Comparison of ENCODE assay signal across 17 cellular contexts in the genomic region with DNA sequence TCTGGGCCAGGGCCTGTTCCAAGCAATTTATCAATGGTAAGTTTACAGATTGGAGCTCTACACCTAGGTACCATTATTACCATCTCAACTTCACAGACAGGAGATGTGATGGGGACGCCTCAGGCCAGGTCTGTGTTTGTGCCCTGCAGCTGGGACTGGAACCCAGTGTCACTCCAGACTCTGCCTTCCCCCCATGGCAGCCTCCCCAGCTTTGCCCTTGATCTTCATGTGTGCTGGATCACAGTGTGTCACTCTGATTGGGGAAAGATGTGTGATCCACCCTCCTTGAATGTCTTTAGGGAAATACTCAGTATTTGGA. TPM values are rescaled to one million over a fixed set of nuclear protein-coding genes. Genes with fewer than 3 reads are reported as not detected.
DNase-seq lines count a peak whose midpoint lies in the region; ATAC-seq, FAIRE-seq and TF ChIP-seq lines count a peak whose summit lies in the region.
"Had no signal": no experiment of that assay in that cellular context is flagged by ENCODE, and none has a peak within 500 bp of the region (broad histone marks: within the 10 kb centered on the region; RNA-seq: fewer than 3 reads in every experiment).

No MANE protein-coding gene starts in this region.

- H3K27me3 ChIP-seq in gastroesophageal sphincter (no peaks in the 10 kb centered on the region), spleen (replicated peaks in 1 of 7) (no peaks in the 10 kb centered on the region)

- H3K36me3 ChIP-seq in gastroesophageal sphincter (no peaks in the 10 kb centered on the region), spleen (peaks cover 0 to 8% (median 0%) of the 10 kb centered on the region in 6 donors)

- TF ChIP-seq EP300 in gastroesophageal sphincter (IDR thresholded peaks at IDR 0.05), result no peak

- WGBS in gastroesophageal sphincter (ENCODE audit: low coverage in 1 of 2), 2 donors, result no CpG with 5 or more reads among the region's 1 CpG
- WGBS in spleen, 5 donors, result 80 to 100% (median 88%) methylated on average over 1 of the region's 1 CpG

- intact Hi-C loops in spleen (cut with DNase I; ENCODE audit: low total_unique reads), result no loop called here

- no peaks in the 10 kb centered on the region for H3K27me3 Mint-ChIP-seq in mesothelial cell of epicardium (ENCODE audit: low read depth)

- ATAC-seq in HG03139 (IDR thresholded peaks at IDR 0.05; ENCODE audit: unreplicated experiment) (peak; percentile 2), gastroesophageal sphincter (no peak), GM18867 (IDR thresholded peaks at IDR 0.05; ENCODE audit: unreplicated experiment) (no peak)
- ATAC-seq: SK-N-SH treated with all-trans-retinoic acid at 6 μM for 48 hours; stimulated activated naive CD8-positive, alpha-beta T cell treated with anti-CD3 and anti-CD28 coated beads, Interleukin-15, Interleukin-2, amounts not matched to agents 100 U/mL and 50 U/mL, for 24 hours had no signal

- H3K27ac ChIP-seq in gastroesophageal sphincter, result peak overlapping the region in 3 of 4 donors; percentile 14 to 73 (median 73)
- peak overlapping the region in 5 of 8 donors; percentile 33 to 70 (median 50) for H3K27ac ChIP-seq in spleen

- no peak for FAIRE-seq in GM12891 (lab: Jason Lieb, UNC)
- FAIRE-seq: H1 had no signal

- H3K4me3 Mint-ChIP-seq in mesothelial cell of epicardium, result no peak overlapping the region

- peaks cover 0 to 59% (median 26%) of the 10 kb centered on the region in 3 donors for H3K4me1 ChIP-seq in gastroesophageal sphincter
- H3K4me1 ChIP-seq in spleen, result peaks cover 16 to 58% (median 39%) of the 10 kb centered on the region in 6 donors

- H3K27ac Mint-ChIP-seq in mesothelial cell of epicardium, result no peak overlapping the region

- peaks cover 8% of the 10 kb centered on the region for H3K9me3 Mint-ChIP-seq in mesothelial cell of epicardium

- H3K9me3 ChIP-seq in gastroesophageal sphincter (peaks cover 0 to 4% (median 0%) of the 10 kb centered on the region in 3 donors), spleen (peaks cover 0 to 7% (median 6%) of the 10 kb centered on the region in 8 donors)

- TF ChIP-seq CTCF in gastroesophageal sphincter (IDR thresholded peaks at IDR 0.05), result no peak
- no peak for TF ChIP-seq CTCF in spleen (IDR thresholded peaks at IDR 0.05 in 8 of 11, conservative IDR thresholded peaks at IDR 0.05 in 3 of 11)
- no peak for TF ChIP-seq CTCF in mesothelial cell of epicardium (IDR thresholded peaks at IDR 0.05; ENCODE audit: unreplicated experiment)

- peak; percentile 0; the same call in 1 of the 2 replicates for TF ChIP-seq POLR2A in GM12891 (IDR thresholded peaks at IDR 0.05; ENCODE audit: low read depth, low read length)
- no peak for TF ChIP-seq POLR2A in gastroesophageal sphincter (IDR thresholded peaks at IDR 0.05)
- no peak for TF ChIP-seq POLR2A in spleen (IDR thresholded peaks at IDR 0.05)

- H3K36me3 Mint-ChIP-seq in mesothelial cell of epicardium, result no peaks in the 10 kb centered on the region

- no peak for DNase-seq in GM12891 (ENCODE audit: insufficient read length, low spot score)
- peak; percentile 67 for DNase-seq in spleen
- DNase-seq in activated CD4-positive, alpha-beta T cell treated with anti-CD3 and anti-CD28 coated beads for 48 hours, result no peak
- no peak for DNase-seq in mesothelial cell of epicardium (ENCODE audit: low spot score in 2 of 2, unreplicated experiment in 2 of 2)
- DNase-seq in KBM-7, result no peak
- DNase-seq: activated CD4-positive, alpha-beta T cell treated with anti-CD3 and anti-CD28 coated beads, Interleukin-2, amount 50 U/mL, for 48 hours; AML-193; DMS 273 treated with DMSO at 0.1 percent for 48 hours; NCI-H2107; NCI-H69; stimulated activated naive CD8-positive, alpha-beta T cell treated with anti-CD3 and anti-CD28 coated beads, Interleukin-15, Interleukin-2, amounts not matched to agents 100 U/mL and 50 U/mL, for 24 hours had no signal

- peaks cover 1% of the 10 kb centered on the region for H3K4me1 Mint-ChIP-seq in mesothelial cell of epicardium

- H3K4me3 ChIP-seq in gastroesophageal sphincter, result no peak overlapping the region
- peak overlapping the region in 1 of 8 donors; percentile 58 for H3K4me3 ChIP-seq in spleen
- H3K4me3 ChIP-seq: skin epidermis had no signal

- in situ Hi-C loops in KBM-7 (cut with MboI; ENCODE audit: low pct_unique_long_range_greater_than_20kb, low sequenced_read_pairs), result no loop called here

TF ChIP-seq in GM12891, 5 proteins besides CTCF, POLR2A, EP300 and RAD21:
- TF ChIP-seq SPI1 (IDR thresholded peaks at IDR 0.05; ENCODE audit: low read depth, low read length), result no peak
- TF ChIP-seq POLR2AphosphoS5 (IDR thresholded peaks at IDR 0.05; ENCODE audit: low read depth, low read length), result 0 out of 2 replicates have a peak, but pooled peaks have one; percentile 6
- 0 out of 2 replicates have a peak, but pooled peaks have one; percentile 0 for TF ChIP-seq TAF1 (IDR thresholded peaks at IDR 0.05; ENCODE audit: low read depth, low read length)

RNA-seq across cellular contexts. Expression of a gene that starts 59.6 kb away (rescaled TPM):
- polyA plus RNA-seq in GM12891 (2012; ENCODE audit: low read depth, missing spikeins), result 49.8 TPM
- 100 to 1,000 TPM in 1 of 4 donors, 10 to 100 TPM in 3; 39.2 to 171 (median 55.8) TPM for total RNA-seq in gastroesophageal sphincter
- total RNA-seq in spleen, result 100 to 1,000 TPM in 3 of 7 donors, 10 to 100 TPM in 4; 47.6 to 134 (median 85.9) TPM
- polyA plus RNA-seq in spleen, result 10 to 100 TPM; 11.0 to 47.2 (median 15.8) TPM
- total RNA-seq in mesothelial cell of epicardium, result 2.0 to 2.5 TPM (median 2.4 TPM) in 3 replicates

Comparison
In these comparisons a context has a peak if more than half of its experiments do, and no peak if none do; other contexts are left out.
1. RNA of a gene that starts 59.6 kb away (total RNA-seq): 47.6 to 134 TPM in spleen and 39.2 to 171 TPM in gastroesophageal sphincter; 2.0 to 2.5 TPM in mesothelial cell of epicardium; every median in the first group is over 10 times any median in the second.